ENCODE assay signal across 9 cellular contexts in genomic region chr1:44672956-44673674, GRCh38. TPM values are rescaled to one million over a fixed set of nuclear protein-coding genes. Genes with fewer than 3 reads are reported as not detected.
DNase-seq lines count a peak whose midpoint lies in the region; ATAC-seq and TF ChIP-seq lines count a peak whose summit lies in the region.
"Had no signal": no experiment of that assay in that cellular context is flagged by ENCODE, and none has a peak within 500 bp of the region (broad histone marks: within the 10 kb centered on the region; RNA-seq: fewer than 3 reads in every experiment).

No MANE protein-coding gene starts in this region.

- DNase-seq in RWPE2 (ENCODE audit: low spot score) (no peak), esophagus squamous epithelium (lab: John Stamatoyannopoulos, UW) (no peak), dedifferentiated amniotic fluid mesenchymal stem cell (ENCODE audit: extremely low spot score) (no peak), GOT3 (lab: John Stamatoyannopoulos, UW) (no peak)
- DNase-seq in stimulated activated CD4-positive, alpha-beta T cell treated with anti-CD3 and anti-CD28 coated beads, Interleukin-2, amount 100 ng/mL, for 48 hours, result no peak

- TF ChIP-seq POLR2A in esophagus squamous epithelium (IDR thresholded peaks at IDR 0.05), result no peak

- ATAC-seq in RWPE2 (ENCODE audit: low read depth) (no peak), HG03571 (IDR thresholded peaks at IDR 0.05; ENCODE audit: unreplicated experiment) (no peak)

- H3K36me3 ChIP-seq in ES-I3 (ENCODE audit: insufficient read depth, low read length), result no peaks in the 10 kb centered on the region
- H3K36me3 ChIP-seq in RWPE2 (ENCODE audit: low read depth), result no peaks in the 10 kb centered on the region
- H3K36me3 ChIP-seq in esophagus squamous epithelium, result no peaks in the 10 kb centered on the region
- H3K36me3 ChIP-seq in rectal smooth muscle tissue (ENCODE audit: control insufficient read depth, insufficient read depth, low read length), result no peaks in the 10 kb centered on the region

- intact Hi-C loops in esophagus squamous epithelium (cut with DNase I), result no loop called here

- H3K9ac ChIP-seq in ES-I3 (ENCODE audit: low read depth, low read length) (peak overlapping the region; percentile 78; the same call in 1 of the 2 replicates), rectal smooth muscle tissue (ENCODE audit: low read length) (peak overlapping the region; percentile 36)

- TF ChIP-seq CTCF in RWPE2 (IDR thresholded peaks at IDR 0.05; ENCODE audit: poor library complexity, severe bottlenecking), result no peak
- TF ChIP-seq CTCF in esophagus squamous epithelium (IDR thresholded peaks at IDR 0.05), result no peak

- H3K9me3 ChIP-seq in ES-I3 (ENCODE audit: control insufficient read depth, insufficient read depth, low read length), result no peaks in the 10 kb centered on the region
- H3K9me3 ChIP-seq in RWPE2 (ENCODE audit: severe bottlenecking), result no peaks in the 10 kb centered on the region
- no peaks in the 10 kb centered on the region for H3K9me3 ChIP-seq in esophagus squamous epithelium

- H3K4me3 ChIP-seq in RWPE2 (ENCODE audit: severe bottlenecking), result peak overlapping the region; percentile 57
- H3K4me3 ChIP-seq in esophagus squamous epithelium, result peak overlapping the region; percentile 63 to 92 (median 78)
- H3K4me3 ChIP-seq in rectal smooth muscle tissue (ENCODE audit: low read length), result peak overlapping the region; percentile 77

- H3K27me3 ChIP-seq in RWPE2 (ENCODE audit: insufficient read depth, poor library complexity, severe bottlenecking) (no peaks in the 10 kb centered on the region), esophagus squamous epithelium (no peaks in the 10 kb centered on the region), rectal smooth muscle tissue (ENCODE audit: control insufficient read depth, insufficient read depth, low read length) (no peaks in the 10 kb centered on the region)

- WGBS in esophagus squamous epithelium, 2 donors, result 69 to 84% methylated on average over 12 to 14 of the region's 14 CpGs

- H3K27ac ChIP-seq in RWPE2 (ENCODE audit: poor library complexity, severe bottlenecking) (peak overlapping the region; percentile 55), esophagus squamous epithelium (peak overlapping the region; percentile 95 to 98 (median 98)), rectal smooth muscle tissue (ENCODE audit: low read depth, low read length) (peak overlapping the region; percentile 96)

- H3K4me1 ChIP-seq in ES-I3 (ENCODE audit: insufficient read depth, low read length) (peaks cover 20% of the 10 kb centered on the region), RWPE2 (ENCODE audit: insufficient read depth, poor library complexity, severe bottlenecking) (peaks cover 19% of the 10 kb centered on the region), esophagus squamous epithelium (peaks cover 14 to 57% (median 25%) of the 10 kb centered on the region in 3 donors), rectal smooth muscle tissue (ENCODE audit: control insufficient read depth, insufficient read depth, low read length) (peaks cover 8% of the 10 kb centered on the region)

RNA-seq across cellular contexts. Expression of gene TMEM53, which starts 1.2 kb away (rescaled TPM):
- total RNA-seq in esophagus squamous epithelium, result 1 to 10 TPM; 3.2 to 5.8 (median 4.0) TPM

RNA-seq across cellular contexts. Expression of gene ARMH1, which starts 1.4 kb away (rescaled TPM):
- total RNA-seq in esophagus squamous epithelium, result 1 to 10 TPM in 1 of 4 donors, not detected in 3; 1.3 TPM

RNA-seq across cellular contexts. Expression of gene RNU5D-1, which starts 57.9 kb away (rescaled TPM):
- not detected for total RNA-seq in esophagus squamous epithelium
- total RNA-seq: activated CD8-positive, alpha-beta memory T cell treated with anti-CD3 and anti-CD28 coated beads for 36 hours had no signal
